ENCODE assay signal across 8 cellular contexts in genomic region chr2:70088508-70089219, GRCh38. TPM values are rescaled to one million over a fixed set of nuclear protein-coding genes. Genes with fewer than 3 reads are reported as not detected.
DNase-seq lines count a peak whose midpoint lies in the region; ATAC-seq and TF ChIP-seq lines count a peak whose summit lies in the region.

No MANE protein-coding gene starts in this region.

- peaks cover 68% of the 10 kb centered on the region for H3F3A ChIP-seq in SU-DHL-6 (ENCODE audit: insufficient read depth)

- no peaks in the 10 kb centered on the region for H3K9me3 Mint-ChIP-seq in activated naive CD4-positive, alpha-beta T cell treated with anti-CD3 and anti-CD28 coated beads, Interleukin-2, amount 50 U/mL, for 24 hours

- H3K27ac Mint-ChIP-seq in activated naive CD4-positive, alpha-beta T cell treated with anti-CD3 and anti-CD28 coated beads, Interleukin-2, amount 50 U/mL, for 24 hours: peak overlapping the region; percentile 98

- H3K36me3 Mint-ChIP-seq in activated naive CD4-positive, alpha-beta T cell treated with anti-CD3 and anti-CD28 coated beads, Interleukin-2, amount 50 U/mL, for 24 hours: peaks cover 24% of the 10 kb centered on the region

- peak overlapping the region; percentile 98 for H3K27ac ChIP-seq in SU-DHL-6 (ENCODE audit: low read depth, low read length)
- H3K27ac ChIP-seq in skin epidermis: peak overlapping the region; percentile 94 to 100 (median 100)

- H3K27me3 Mint-ChIP-seq in activated naive CD4-positive, alpha-beta T cell treated with anti-CD3 and anti-CD28 coated beads, Interleukin-2, amount 50 U/mL, for 24 hours: no peaks in the 10 kb centered on the region

- no peak overlapping the region for H2AFZ ChIP-seq in SU-DHL-6 (ENCODE audit: low read depth, low read length, severe bottlenecking)

- peaks cover 49% of the 10 kb centered on the region for H3K4me1 Mint-ChIP-seq in activated naive CD4-positive, alpha-beta T cell treated with anti-CD3 and anti-CD28 coated beads, Interleukin-2, amount 50 U/mL, for 24 hours

- H3K9me2 ChIP-seq in SU-DHL-6 (replicated peaks; ENCODE audit: insufficient read depth, low read length): no peaks in the 10 kb centered on the region

- peak overlapping the region; percentile 96 for H3K4me3 ChIP-seq in SU-DHL-6 (ENCODE audit: insufficient read depth, low read length, poor library complexity, severe bottlenecking)
- peak overlapping the region; percentile 89 for H3K4me3 ChIP-seq in fibroblast of villous mesenchyme (ENCODE audit: low read depth, low read length)
- peak overlapping the region; percentile 74 to 96 (median 87) for H3K4me3 ChIP-seq in skin epidermis

- H3K4me2 ChIP-seq in SU-DHL-6 (ENCODE audit: low read depth, low read length, poor library complexity, severe bottlenecking): peak overlapping the region; percentile 100

- peak overlapping the region; percentile 99 for H3K9ac ChIP-seq in SU-DHL-6 (ENCODE audit: low read length)

- no peaks in the 10 kb centered on the region for H3K27me3 ChIP-seq in SU-DHL-6 (ENCODE audit: low read length)

- H3K79me2 ChIP-seq in SU-DHL-6 (ENCODE audit: insufficient read depth, low read length): peaks cover 20% of the 10 kb centered on the region

- ATAC-seq in HG03175 (IDR thresholded peaks at IDR 0.05; ENCODE audit: unreplicated experiment) (no peak), GM18870 (IDR thresholded peaks at IDR 0.05; ENCODE audit: unreplicated experiment) (no peak), GM21723 (IDR thresholded peaks at IDR 0.05; ENCODE audit: unreplicated experiment) (no peak)

- peaks cover 15% of the 10 kb centered on the region for H3K36me3 ChIP-seq in SU-DHL-6 (ENCODE audit: low read length)

- no peaks in the 10 kb centered on the region for H4K20me1 ChIP-seq in SU-DHL-6 (ENCODE audit: low read depth, low read length)

- no peak for DNase-seq in activated naive CD4-positive, alpha-beta T cell treated with anti-CD3 and anti-CD28 coated beads, Interleukin-2, amount 50 U/mL, for 16 hours
- no peak for DNase-seq in fibroblast of villous mesenchyme (ENCODE audit: low read depth)

- H3K4me3 Mint-ChIP-seq in activated naive CD4-positive, alpha-beta T cell treated with anti-CD3 and anti-CD28 coated beads, Interleukin-2, amount 50 U/mL, for 24 hours: peak overlapping the region; percentile 99

- no peaks in the 10 kb centered on the region for H3K9me3 ChIP-seq in SU-DHL-6 (ENCODE audit: insufficient read depth, low read length)

- TF ChIP-seq CTCF in SU-DHL-6 (IDR thresholded peaks at IDR 0.05; ENCODE audit: insufficient read depth, low read length, poor library complexity, severe bottlenecking): no peak
- no peak for TF ChIP-seq CTCF in fibroblast of villous mesenchyme (IDR thresholded peaks at IDR 0.05; ENCODE audit: insufficient read depth, low read depth, low read length)

RNA-seq across cellular contexts. Expression of gene PCBP1, which starts 1.4 kb away (rescaled TPM):
- 32.9 and 45.3 TPM in 2 replicates for total RNA-seq in fibroblast of villous mesenchyme
